In genomic region chr16:67935402-67936123, GRCh38 we compare ENCODE assay signal across 8 cellular contexts. TPM values are rescaled to one million over a fixed set of nuclear protein-coding genes. Genes with fewer than 3 reads are reported as not detected.
A peak's percentile ranks its signal among the peaks of the same experiment; 100 is the strongest.
DNase-seq lines count a peak whose midpoint lies in the region; ATAC-seq and TF ChIP-seq lines count a peak whose summit lies in the region.

No MANE protein-coding gene starts in this region.

- TF ChIP-seq EP300 in upper lobe of left lung (IDR thresholded peaks at IDR 0.05) = no peak

- POLR2A ChIA-PET in T-cell (lab: Charles Lee) = interaction anchor here (0.6 kb wide), 2 partner anchors 42 to 1792 kb away, joined by 3 to 8 read pairs; partner anchors contain the start of gene PSKH1 (in 1 of the 2)

- CTCF ChIA-PET in T-cell (lab: Charles Lee) = interaction anchor here (0.5 to 1.5 kb wide), 5 partner anchors 129 to 454 kb away, joined by 3 to 5 read pairs (median 4); partner anchors contain the start of genes ACD (in 1 of the 2), ATP6V0D1 (in 1 of the 2), RANBP10 (in 1 of the 2) and TSNAXIP1 (in 1 of the 2)

- H3K9me3 Mint-ChIP-seq in T-cell = no peaks in the 10 kb centered on the region

- in situ Hi-C loops in GM13977 (cut with MboI; ENCODE audit: low pct_unique_long_range_greater_than_20kb, low sequenced_read_pairs, unreplicated experiment) = no loop called here

- TF ChIP-seq CTCF in GM13977 (IDR thresholded peaks at IDR 0.05; ENCODE audit: extremely low read depth, insufficient read depth, missing control alignments) (no peak), upper lobe of left lung (IDR thresholded peaks at IDR 0.05) (peak in 4 of 6 experiments; percentile 20 to 46 (median 23))

- ATAC-seq in HG02870 (IDR thresholded peaks at IDR 0.05; ENCODE audit: unreplicated experiment) (peak; percentile 90), T-cell (replicated peaks in 1 of 4) (peak; percentile 89 to 91 (median 90)), left cardiac atrium (peak; percentile 93 to 94), upper lobe of left lung (ENCODE audit: low FRiP score in 2 of 2) (peak; percentile 91 to 97)

- H3K9me3 ChIP-seq in upper lobe of left lung = no peaks in the 10 kb centered on the region

- H3K4me3 ChIP-seq in upper lobe of left lung = peak overlapping the region; percentile 74 to 95 (median 91)

- DNase-seq in GM13977 (ENCODE audit: low spot score) (peak; percentile 99), NCI-H146 (lab: John Stamatoyannopoulos, UW) (peak; percentile 97), T-cell (peak; percentile 82 to 97 (median 95)), amniotic epithelial cell (ENCODE audit: low read depth) (peak; percentile 92), left cardiac atrium (peak; percentile 96), posterior cingulate gyrus (peak; percentile 90 to 100 (median 98)), upper lobe of left lung (peak; percentile 96 to 98)

- peaks cover 0 to 43% (median 40%) of the 10 kb centered on the region in 4 donors for H3K36me3 ChIP-seq in upper lobe of left lung

- H3K27me3 ChIP-seq in upper lobe of left lung = no peaks in the 10 kb centered on the region

- 11% methylated on average over 31 of the region's 55 CpGs; no CpG with 5 or more reads in 1 of the 2 donors for WGBS in upper lobe of left lung, 2 donors

- H3K27me3 Mint-ChIP-seq in T-cell = no peaks in the 10 kb centered on the region

- peaks cover 38 to 48% (median 44%) of the 10 kb centered on the region in 3 donors for H3K4me1 Mint-ChIP-seq in T-cell

- H3K36me3 Mint-ChIP-seq in T-cell = peaks cover 25% of the 10 kb centered on the region

- peak overlapping the region; percentile 92 to 98 (median 95) for H3K27ac ChIP-seq in upper lobe of left lung

- peaks cover 17 to 32% (median 20%) of the 10 kb centered on the region in 4 donors for H3K4me1 ChIP-seq in upper lobe of left lung

- peak overlapping the region; percentile 99 for H3K27ac Mint-ChIP-seq in T-cell

- intact Hi-C loops in left cardiac atrium (cut with DNase I) (no loop called here), posterior cingulate gyrus (cut with DNase I) (loop anchor here (5.0 to 10.0 kb wide), 2 partner anchors 89 to 107 kb away; partner anchors contain the start of genes DDX28 and DUS2)

- H3K4me3 Mint-ChIP-seq in T-cell = peak overlapping the region; percentile 98 to 99 (median 99)

- peak in 2 of 4 donors; percentile 58 to 80 for TF ChIP-seq POLR2A in upper lobe of left lung (IDR thresholded peaks at IDR 0.05)

RNA-seq across cellular contexts. Expression of gene PSMB10, which starts 1.1 kb away (rescaled TPM):
- total RNA-seq in T-cell (100 to 1,000 TPM; 118 to 214 (median 165) TPM), left cardiac atrium (10 to 100 TPM; 54.9 to 64.5 TPM), upper lobe of left lung (100 to 1,000 TPM in 1 of 6 donors, 10 to 100 TPM in 5; 48.2 to 106 (median 60.6) TPM)

RNA-seq across cellular contexts. Expression of gene CTRL, which starts 3.9 kb away (rescaled TPM):
- total RNA-seq in T-cell (10 to 100 TPM in 4 of 5 donors, 1 to 10 TPM in 1; 9.4 to 14.2 (median 13.2) TPM), left cardiac atrium (under 1 TPM; 0.76 to 0.97 TPM), upper lobe of left lung (1 to 10 TPM; 1.6 to 4.2 (median 2.4) TPM)

RNA-seq across cellular contexts. Expression of gene LCAT, which starts 8.4 kb away (rescaled TPM):
- 10 to 100 TPM in 4 of 5 donors, 1 to 10 TPM in 1; 9.8 to 20.7 (median 18.7) TPM for total RNA-seq in T-cell
- 10 to 100 TPM; 12.8 to 22.6 TPM for total RNA-seq in left cardiac atrium
- 100 to 1,000 TPM in 1 of 6 donors, 10 to 100 TPM in 5; 21.9 to 117 (median 26.1) TPM for total RNA-seq in upper lobe of left lung

RNA-seq across cellular contexts. Expression of gene SLC12A4, which starts 32.9 kb away (rescaled TPM):
- total RNA-seq in T-cell = 10 to 100 TPM; 23.3 to 39.6 (median 33.7) TPM
- 10 to 100 TPM; 52.0 to 98.2 TPM for total RNA-seq in left cardiac atrium
- total RNA-seq in upper lobe of left lung = 100 to 1,000 TPM in 3 of 6 donors, 10 to 100 TPM in 3; 54.6 to 276 (median 98.3) TPM

RNA-seq across cellular contexts. Expression of gene PSKH1, which starts 42.5 kb away (rescaled TPM):
- total RNA-seq in T-cell (10 to 100 TPM; 14.8 to 31.4 (median 28.1) TPM), left cardiac atrium (10 to 100 TPM; 21.0 to 27.3 TPM), upper lobe of left lung (10 to 100 TPM; 21.9 to 36.5 (median 31.5) TPM)

Comparison
In these comparisons a context has a peak if more than half of its experiments do, and no peak if none do; other contexts are left out.
1. Peak in every context shown above with its lines: DNase-seq, ATAC-seq, H3K4me3 ChIP-seq and H3K27ac ChIP-seq.